ENCODE assay signal across 1 cellular context in the genomic region with DNA sequence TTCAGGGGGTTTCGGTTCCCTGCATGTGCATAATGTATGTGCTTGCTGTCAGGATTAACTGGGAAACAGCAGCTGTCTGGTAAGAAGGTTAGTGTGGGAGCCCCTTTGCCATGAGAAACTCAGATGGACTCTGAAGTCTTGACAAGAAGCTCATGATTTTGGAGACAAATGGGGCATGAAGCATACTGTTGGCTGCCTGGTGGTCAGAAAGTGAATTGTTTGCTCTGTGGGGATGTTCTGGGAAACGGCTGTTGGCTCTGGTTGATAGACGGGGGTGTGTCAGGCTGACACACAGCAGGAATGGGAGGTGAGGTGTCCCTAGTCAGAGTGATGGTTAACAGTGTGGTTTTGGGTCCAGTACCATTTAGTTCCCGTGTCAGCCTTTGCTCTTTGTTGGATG.
TF ChIP-seq lines count a peak whose summit lies in the region.

No MANE protein-coding gene starts in this region.

TF ChIP-seq in WTC11, 78 proteins besides CTCF, POLR2A, EP300 and RAD21 (continued from another document):
- TF ChIP-seq, protein P1, sequence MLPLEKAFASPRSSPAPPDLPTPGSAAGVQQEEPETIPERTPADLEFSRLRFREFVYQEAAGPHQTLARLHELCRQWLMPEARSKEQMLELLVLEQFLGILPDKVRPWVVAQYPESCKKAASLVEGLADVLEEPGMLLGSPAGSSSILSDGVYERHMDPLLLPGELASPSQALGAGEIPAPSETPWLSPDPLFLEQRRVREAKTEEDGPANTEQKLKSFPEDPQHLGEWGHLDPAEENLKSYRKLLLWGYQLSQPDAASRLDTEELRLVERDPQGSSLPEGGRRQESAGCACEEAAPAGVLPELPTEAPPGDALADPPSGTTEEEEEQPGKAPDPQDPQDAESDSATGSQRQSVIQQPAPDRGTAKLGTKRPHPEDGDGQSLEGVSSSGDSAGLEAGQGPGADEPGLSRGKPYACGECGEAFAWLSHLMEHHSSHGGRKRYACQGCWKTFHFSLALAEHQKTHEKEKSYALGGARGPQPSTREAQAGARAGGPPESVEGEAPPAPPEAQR (CRISPR knock-in tag; IDR thresholded peaks at IDR 0.05), result no peak
- TF ChIP-seq, protein P2, sequence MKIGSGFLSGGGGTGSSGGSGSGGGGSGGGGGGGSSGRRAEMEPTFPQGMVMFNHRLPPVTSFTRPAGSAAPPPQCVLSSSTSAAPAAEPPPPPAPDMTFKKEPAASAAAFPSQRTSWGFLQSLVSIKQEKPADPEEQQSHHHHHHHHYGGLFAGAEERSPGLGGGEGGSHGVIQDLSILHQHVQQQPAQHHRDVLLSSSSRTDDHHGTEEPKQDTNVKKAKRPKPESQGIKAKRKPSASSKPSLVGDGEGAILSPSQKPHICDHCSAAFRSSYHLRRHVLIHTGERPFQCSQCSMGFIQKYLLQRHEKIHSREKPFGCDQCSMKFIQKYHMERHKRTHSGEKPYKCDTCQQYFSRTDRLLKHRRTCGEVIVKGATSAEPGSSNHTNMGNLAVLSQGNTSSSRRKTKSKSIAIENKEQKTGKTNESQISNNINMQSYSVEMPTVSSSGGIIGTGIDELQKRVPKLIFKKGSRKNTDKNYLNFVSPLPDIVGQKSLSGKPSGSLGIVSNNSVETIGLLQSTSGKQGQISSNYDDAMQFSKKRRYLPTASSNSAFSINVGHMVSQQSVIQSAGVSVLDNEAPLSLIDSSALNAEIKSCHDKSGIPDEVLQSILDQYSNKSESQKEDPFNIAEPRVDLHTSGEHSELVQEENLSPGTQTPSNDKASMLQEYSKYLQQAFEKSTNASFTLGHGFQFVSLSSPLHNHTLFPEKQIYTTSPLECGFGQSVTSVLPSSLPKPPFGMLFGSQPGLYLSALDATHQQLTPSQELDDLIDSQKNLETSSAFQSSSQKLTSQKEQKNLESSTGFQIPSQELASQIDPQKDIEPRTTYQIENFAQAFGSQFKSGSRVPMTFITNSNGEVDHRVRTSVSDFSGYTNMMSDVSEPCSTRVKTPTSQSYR (CRISPR knock-in tag; IDR thresholded peaks at IDR 0.05), result no peak
- TF ChIP-seq ZNF396 (CRISPR knock-in tag; IDR thresholded peaks at IDR 0.05; ENCODE audit: borderline replicate concordance) (no peak), ZBTB21 (CRISPR knock-in tag; IDR thresholded peaks at IDR 0.05; ENCODE audit: borderline replicate concordance) (no peak), ESRRA (CRISPR knock-in tag; IDR thresholded peaks at IDR 0.05; ENCODE audit: borderline replicate concordance) (no peak), ATF1 (CRISPR knock-in tag; IDR thresholded peaks at IDR 0.05) (no peak)
- TF ChIP-seq, protein P3, sequence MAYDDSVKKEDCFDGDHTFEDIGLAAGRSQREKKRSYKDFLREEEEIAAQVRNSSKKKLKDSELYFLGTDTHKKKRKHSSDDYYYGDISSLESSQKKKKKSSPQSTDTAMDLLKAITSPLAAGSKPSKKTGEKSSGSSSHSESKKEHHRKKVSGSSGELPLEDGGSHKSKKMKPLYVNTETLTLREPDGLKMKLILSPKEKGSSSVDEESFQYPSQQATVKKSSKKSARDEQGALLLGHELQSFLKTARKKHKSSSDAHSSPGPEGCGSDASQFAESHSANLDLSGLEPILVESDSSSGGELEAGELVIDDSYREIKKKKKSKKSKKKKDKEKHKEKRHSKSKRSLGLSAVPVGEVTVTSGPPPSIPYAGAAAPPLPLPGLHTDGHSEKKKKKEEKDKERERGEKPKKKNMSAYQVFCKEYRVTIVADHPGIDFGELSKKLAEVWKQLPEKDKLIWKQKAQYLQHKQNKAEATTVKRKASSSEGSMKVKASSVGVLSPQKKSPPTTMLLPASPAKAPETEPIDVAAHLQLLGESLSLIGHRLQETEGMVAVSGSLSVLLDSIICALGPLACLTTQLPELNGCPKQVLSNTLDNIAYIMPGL (CRISPR knock-in tag; IDR thresholded peaks at IDR 0.05), result no peak
- TF ChIP-seq, protein P4, sequence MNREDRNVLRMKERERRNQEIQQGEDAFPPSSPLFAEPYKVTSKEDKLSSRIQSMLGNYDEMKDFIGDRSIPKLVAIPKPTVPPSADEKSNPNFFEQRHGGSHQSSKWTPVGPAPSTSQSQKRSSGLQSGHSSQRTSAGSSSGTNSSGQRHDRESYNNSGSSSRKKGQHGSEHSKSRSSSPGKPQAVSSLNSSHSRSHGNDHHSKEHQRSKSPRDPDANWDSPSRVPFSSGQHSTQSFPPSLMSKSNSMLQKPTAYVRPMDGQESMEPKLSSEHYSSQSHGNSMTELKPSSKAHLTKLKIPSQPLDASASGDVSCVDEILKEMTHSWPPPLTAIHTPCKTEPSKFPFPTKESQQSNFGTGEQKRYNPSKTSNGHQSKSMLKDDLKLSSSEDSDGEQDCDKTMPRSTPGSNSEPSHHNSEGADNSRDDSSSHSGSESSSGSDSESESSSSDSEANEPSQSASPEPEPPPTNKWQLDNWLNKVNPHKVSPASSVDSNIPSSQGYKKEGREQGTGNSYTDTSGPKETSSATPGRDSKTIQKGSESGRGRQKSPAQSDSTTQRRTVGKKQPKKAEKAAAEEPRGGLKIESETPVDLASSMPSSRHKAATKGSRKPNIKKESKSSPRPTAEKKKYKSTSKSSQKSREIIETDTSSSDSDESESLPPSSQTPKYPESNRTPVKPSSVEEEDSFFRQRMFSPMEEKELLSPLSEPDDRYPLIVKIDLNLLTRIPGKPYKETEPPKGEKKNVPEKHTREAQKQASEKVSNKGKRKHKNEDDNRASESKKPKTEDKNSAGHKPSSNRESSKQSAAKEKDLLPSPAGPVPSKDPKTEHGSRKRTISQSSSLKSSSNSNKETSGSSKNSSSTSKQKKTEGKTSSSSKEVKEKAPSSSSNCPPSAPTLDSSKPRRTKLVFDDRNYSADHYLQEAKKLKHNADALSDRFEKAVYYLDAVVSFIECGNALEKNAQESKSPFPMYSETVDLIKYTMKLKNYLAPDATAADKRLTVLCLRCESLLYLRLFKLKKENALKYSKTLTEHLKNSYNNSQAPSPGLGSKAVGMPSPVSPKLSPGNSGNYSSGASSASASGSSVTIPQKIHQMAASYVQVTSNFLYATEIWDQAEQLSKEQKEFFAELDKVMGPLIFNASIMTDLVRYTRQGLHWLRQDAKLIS (CRISPR knock-in tag; IDR thresholded peaks at IDR 0.05; ENCODE audit: borderline replicate concordance), result no peak
- TF ChIP-seq, protein P5, sequence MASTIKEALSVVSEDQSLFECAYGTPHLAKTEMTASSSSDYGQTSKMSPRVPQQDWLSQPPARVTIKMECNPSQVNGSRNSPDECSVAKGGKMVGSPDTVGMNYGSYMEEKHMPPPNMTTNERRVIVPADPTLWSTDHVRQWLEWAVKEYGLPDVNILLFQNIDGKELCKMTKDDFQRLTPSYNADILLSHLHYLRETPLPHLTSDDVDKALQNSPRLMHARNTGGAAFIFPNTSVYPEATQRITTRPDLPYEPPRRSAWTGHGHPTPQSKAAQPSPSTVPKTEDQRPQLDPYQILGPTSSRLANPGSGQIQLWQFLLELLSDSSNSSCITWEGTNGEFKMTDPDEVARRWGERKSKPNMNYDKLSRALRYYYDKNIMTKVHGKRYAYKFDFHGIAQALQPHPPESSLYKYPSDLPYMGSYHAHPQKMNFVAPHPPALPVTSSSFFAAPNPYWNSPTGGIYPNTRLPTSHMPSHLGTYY (CRISPR knock-in tag; IDR thresholded peaks at IDR 0.05), result no peak
